12 cellular contexts compared by ENCODE assay signal in the genomic region with DNA sequence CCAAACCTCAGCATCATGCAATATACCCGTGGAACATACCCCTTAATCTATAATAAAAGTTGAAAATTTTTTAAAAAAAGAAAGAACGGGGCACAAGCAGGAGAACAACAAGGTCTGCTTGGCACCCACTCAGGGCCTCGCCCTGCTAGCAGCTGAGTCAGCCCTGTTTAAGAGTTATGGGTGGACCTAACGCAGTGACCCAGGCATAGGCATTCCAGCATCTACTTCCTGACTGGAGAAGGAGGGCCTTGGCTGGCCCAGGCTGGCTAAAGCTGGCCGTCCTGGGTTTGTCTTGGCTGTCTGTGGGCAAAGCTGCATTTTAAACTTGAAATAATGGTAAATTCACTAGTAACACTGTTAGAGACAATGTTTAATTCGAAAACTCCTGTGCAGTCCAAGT.
DNase-seq lines count a peak whose midpoint lies in the region; ATAC-seq and TF ChIP-seq lines count a peak whose summit lies in the region.
"Had no signal": no experiment of that assay in that cellular context is flagged by ENCODE, and none has a peak within 500 bp of the region (broad histone marks: within the 10 kb centered on the region; RNA-seq: fewer than 3 reads in every experiment).

No MANE protein-coding gene starts in this region.

- peak; percentile 76 for ATAC-seq in RWPE2 (ENCODE audit: low read depth)
- no peak for ATAC-seq in HG02763 (IDR thresholded peaks at IDR 0.05; ENCODE audit: unreplicated experiment)
- ATAC-seq: Panc1 had no signal

- peaks cover 73% of the 10 kb centered on the region for H3K4me1 Mint-ChIP-seq in osteocyte (ENCODE audit: unreplicated experiment)

- H3K27me3 ChIP-seq in RWPE2 (ENCODE audit: insufficient read depth, poor library complexity, severe bottlenecking) = no peaks in the 10 kb centered on the region

- intact Hi-C loops in posterior cingulate gyrus (cut with DNase I) = no loop called here

- no peaks in the 10 kb centered on the region for H3K36me3 ChIP-seq in RWPE2 (ENCODE audit: low read depth)

- DNase-seq in AG10803 (ENCODE audit: low read depth) = peak; percentile 89
- peak; percentile 69 for DNase-seq in RWPE2 (ENCODE audit: low spot score)
- peak; percentile 89 for DNase-seq in fibroblast of gingiva (ENCODE audit: low read depth)
- no peak for DNase-seq in osteocyte (ENCODE audit: extremely low spot score, unreplicated experiment)
- DNase-seq in posterior cingulate gyrus = no peak
- DNase-seq in NCI-H1417 (lab: John Stamatoyannopoulos, UW) = no peak
- DNase-seq in GM19240 (ENCODE audit: insufficient read length, low spot score) = no peak
- DNase-seq: activated CD4-positive, alpha-beta T cell treated with anti-CD3 and anti-CD28 coated beads, Interleukin-2, amount 50 U/mL, for 48 hours; CD4-positive, alpha-beta memory T cell had no signal

- H3K9me3 Mint-ChIP-seq in osteocyte (ENCODE audit: unreplicated experiment) = no peaks in the 10 kb centered on the region

- H3K4me3 ChIP-seq in AG10803 (ENCODE audit: low read length) (no peak overlapping the region), RWPE2 (ENCODE audit: severe bottlenecking) (no peak overlapping the region)

- H3K4me3 Mint-ChIP-seq in osteocyte (ENCODE audit: unreplicated experiment) = no peak overlapping the region
- H3K4me3 Mint-ChIP-seq: CD4-positive, alpha-beta memory T cell had no signal

- TF ChIP-seq CTCF in AG10803 (conservative IDR thresholded peaks at IDR 0.05; ENCODE audit: low read length) = no peak
- no peak for TF ChIP-seq CTCF in RWPE2 (IDR thresholded peaks at IDR 0.05; ENCODE audit: poor library complexity, severe bottlenecking)
- no peak for TF ChIP-seq CTCF in osteocyte (IDR thresholded peaks at IDR 0.05)

- peak overlapping the region; percentile 76 for H3K27ac ChIP-seq in RWPE2 (ENCODE audit: poor library complexity, severe bottlenecking)
- H3K27ac ChIP-seq: KMS-11 had no signal

- H3K36me3 Mint-ChIP-seq in osteocyte (ENCODE audit: unreplicated experiment) = no peaks in the 10 kb centered on the region
- H3K36me3 Mint-ChIP-seq: CD4-positive, alpha-beta memory T cell had no signal

- H3K4me1 ChIP-seq in RWPE2 (ENCODE audit: insufficient read depth, poor library complexity, severe bottlenecking) = peaks cover 46% of the 10 kb centered on the region

- peak overlapping the region; percentile 89 for H3K27ac Mint-ChIP-seq in osteocyte (ENCODE audit: unreplicated experiment)
- H3K27ac Mint-ChIP-seq: CD4-positive, alpha-beta memory T cell had no signal

- H3K9me3 ChIP-seq in RWPE2 (ENCODE audit: severe bottlenecking) = no peaks in the 10 kb centered on the region

- no peaks in the 10 kb centered on the region for H3K27me3 Mint-ChIP-seq in osteocyte (ENCODE audit: unreplicated experiment)

Comparison
In these comparisons a context has a peak if more than half of its experiments do, and no peak if none do; other contexts are left out.
1. DNase-seq: peak in AG10803 (single experiment), RWPE2 (single experiment) and fibroblast of gingiva (single experiment); none in osteocyte (single experiment), posterior cingulate gyrus (0 of 10), NCI-H1417 (0 of 3) and GM19240 (single experiment).